In the genomic region with DNA sequence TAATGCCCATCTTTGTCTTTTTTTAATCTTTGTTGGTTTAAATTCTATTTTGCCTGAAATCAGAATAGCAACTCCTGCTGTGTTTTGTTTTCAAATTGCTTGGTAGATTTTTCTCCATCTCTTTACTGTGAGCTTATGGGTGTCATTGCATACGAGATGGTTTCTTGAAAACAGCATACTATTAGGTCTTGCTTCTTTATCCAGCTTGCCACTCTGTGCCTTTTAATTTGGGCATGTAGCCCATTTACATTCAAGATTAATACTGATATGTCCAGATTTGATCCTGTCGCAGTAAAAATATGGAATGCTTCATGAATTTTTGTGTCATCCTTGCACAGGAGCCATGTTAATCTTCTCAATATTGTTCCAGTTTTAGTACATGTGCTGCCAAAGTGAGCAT, we compare ENCODE assay signal across 9 cellular contexts.
"Had no signal": no experiment of that assay in that cellular context is flagged by ENCODE, and none has a peak within 500 bp of the region (broad histone marks: within the 10 kb centered on the region; RNA-seq: fewer than 3 reads in every experiment).

No MANE protein-coding gene starts in this region.

- ATAC-seq: activated CD4-positive, alpha-beta T cell treated with anti-CD3 and anti-CD28 coated beads for 36 hours; activated CD4-positive, CD25-positive, alpha-beta regulatory T cell treated with anti-CD3 and anti-CD28 coated beads, Interleukin-2, amount 50 U/mL, for 24 hours; activated CD8-positive, alpha-beta memory T cell treated with anti-CD3 and anti-CD28 coated beads, Interleukin-2, amount 10 ng/mL, durations not matched to agents 7 days and 5 days; activated CD8-positive, alpha-beta T cell treated with anti-CD3 and anti-CD28 coated beads for 36 hours; activated CD8-positive, alpha-beta T cell treated with anti-CD3 and anti-CD28 coated beads, Interleukin-2, amount 10 ng/mL, durations not matched to agents 7 days and 5 days; T-helper 17 cell; WTC11 had no signal

- H3K27ac ChIP-seq: VCaP, WERI-Rb-1 had no signal

- H3K36me3 ChIP-seq: WERI-Rb-1 had no signal
